In the genomic region with DNA sequence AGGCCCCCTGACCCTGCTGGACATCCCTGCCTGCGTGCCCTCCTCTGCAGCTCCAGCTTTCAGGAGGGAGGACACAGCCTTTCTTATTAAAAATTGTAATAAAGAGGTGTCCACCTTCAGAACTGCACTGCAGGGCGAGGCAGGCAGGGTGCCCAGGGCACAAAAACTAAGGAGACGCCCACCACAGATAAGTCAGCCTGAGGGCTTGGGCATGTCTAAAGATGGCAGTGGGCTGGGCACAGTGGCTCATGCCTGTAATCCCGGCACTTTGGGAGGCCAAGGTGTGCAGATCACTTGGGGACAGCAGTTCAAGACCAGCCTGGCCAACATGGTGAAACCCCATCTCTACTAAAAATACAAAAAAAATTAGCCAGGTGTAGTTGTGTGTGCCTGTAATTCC, we compare ENCODE assay signal across 27 cellular contexts. TPM values are rescaled to one million over a fixed set of nuclear protein-coding genes. Genes with fewer than 3 reads are reported as not detected.
A peak's percentile ranks its signal among the peaks of the same experiment; 100 is the strongest.
DNase-seq lines count a peak whose midpoint lies in the region; ATAC-seq, FAIRE-seq and TF ChIP-seq lines count a peak whose summit lies in the region.
"Had no signal": no experiment of that assay in that cellular context is flagged by ENCODE, and none has a peak within 500 bp of the region (broad histone marks: within the 10 kb centered on the region; RNA-seq: fewer than 3 reads in every experiment).

No MANE protein-coding gene starts in this region.

- no peaks in the 10 kb centered on the region for H3K9me3 Mint-ChIP-seq in Calu3 (ENCODE audit: low read depth, unreplicated experiment)
- no peaks in the 10 kb centered on the region for H3K9me3 Mint-ChIP-seq in endodermal cell
- H3K9me3 Mint-ChIP-seq in chondrocyte (ENCODE audit: low read depth): no peaks in the 10 kb centered on the region
- H3K9me3 Mint-ChIP-seq: activated CD4-positive, alpha-beta T cell treated with anti-CD3 and anti-CD28 coated beads, Interleukin-2, amount 10 ng/mL, durations not matched to agents 7 days and 5 days; CD4-positive, CD25-positive, alpha-beta regulatory T cell; effector memory CD8-positive, alpha-beta T cell had no signal

- peaks cover 3% of the 10 kb centered on the region for H3K4me1 ChIP-seq in endodermal cell (ENCODE audit: control insufficient read depth, insufficient read depth, low read length)
- H3K4me1 ChIP-seq in pancreas: peaks cover 21 to 27% (median 26%) of the 10 kb centered on the region in 3 donors
- H3K4me1 ChIP-seq: HAP-1 had no signal

- H3K4me3 Mint-ChIP-seq in Calu3 (ENCODE audit: low read depth, unreplicated experiment) (peak overlapping the region; percentile 55), endodermal cell (no peak overlapping the region), chondrocyte (ENCODE audit: unreplicated experiment) (no peak overlapping the region)
- H3K4me3 Mint-ChIP-seq: activated CD4-positive, alpha-beta T cell treated with anti-CD3 and anti-CD28 coated beads, Interleukin-2, amount 10 ng/mL, durations not matched to agents 7 days and 5 days; effector memory CD8-positive, alpha-beta T cell had no signal

- no peak for ATAC-seq in pancreas
- ATAC-seq: effector memory CD8-positive, alpha-beta T cell; esophagus mucosa; GM12878; sciatic nerve; SK-N-SH treated with all-trans-retinoic acid at 6 μM for 48 hours; stimulated activated naive CD8-positive, alpha-beta T cell treated with anti-CD3 and anti-CD28 coated beads, Interleukin-15, Interleukin-2, amounts not matched to agents 100 U/mL and 50 U/mL, for 24 hours had no signal

- intact Hi-C loops in Calu3 (cut with micrococcal nuclease; ENCODE audit: unreplicated experiment) (no loop called here), pancreas (cut with DNase I) (loop anchor here in 1 of 3 donors (5.0 kb wide), 1 partner anchor 193 kb away; no protein-coding TSS in a partner anchor)

- H3K4me1 Mint-ChIP-seq in Calu3 (ENCODE audit: low read depth, unreplicated experiment): peaks cover 53% of the 10 kb centered on the region
- peaks cover 14% of the 10 kb centered on the region for H3K4me1 Mint-ChIP-seq in endodermal cell
- peaks cover 3% of the 10 kb centered on the region for H3K4me1 Mint-ChIP-seq in chondrocyte (ENCODE audit: low read depth)

- H3K27me3 Mint-ChIP-seq in Calu3 (ENCODE audit: unreplicated experiment) (no peaks in the 10 kb centered on the region), endodermal cell (ENCODE audit: insufficient read depth) (no peaks in the 10 kb centered on the region), chondrocyte (ENCODE audit: low read depth) (no peaks in the 10 kb centered on the region)
- H3K27me3 Mint-ChIP-seq: activated CD4-positive, alpha-beta T cell treated with anti-CD3 and anti-CD28 coated beads, Interleukin-2, amount 10 ng/mL, durations not matched to agents 7 days and 5 days; CD4-positive, CD25-positive, alpha-beta regulatory T cell; effector memory CD8-positive, alpha-beta T cell had no signal

- H3K4me3 ChIP-seq in endodermal cell (ENCODE audit: low read length): no peak overlapping the region
- H3K4me3 ChIP-seq in pancreas: no peak overlapping the region
- H3K4me3 ChIP-seq: coronary artery, GM12878, HAP-1, thoracic aorta, vagina had no signal

- no TSS peak for BruUV-seq in Calu3 (replicated peaks; lab: Mats Ljungman, UMichigan)

- no peaks in the 10 kb centered on the region for H3K27me3 ChIP-seq in endodermal cell (ENCODE audit: control insufficient read depth, insufficient read depth, low read length, poor library complexity, severe bottlenecking)
- H3K27me3 ChIP-seq in pancreas: no peaks in the 10 kb centered on the region
- H3K27me3 ChIP-seq: vagina had no signal

- TF ChIP-seq CTCF in C4-2B (conservative IDR thresholded peaks at IDR 0.05): no peak
- no peak for TF ChIP-seq CTCF in Calu3 (IDR thresholded peaks at IDR 0.05; ENCODE audit: unreplicated experiment)
- TF ChIP-seq CTCF in endodermal cell (conservative IDR thresholded peaks at IDR 0.05): no peak
- no peak for TF ChIP-seq CTCF in pancreas (IDR thresholded peaks at IDR 0.05)
- TF ChIP-seq CTCF in chondrocyte (IDR thresholded peaks at IDR 0.05): no peak

- no peak for DNase-seq in Calu3
- DNase-seq in endodermal cell: no peak
- DNase-seq in pancreas: peak in 1 of 6 donors; percentile 19
- no peak for DNase-seq in chondrocyte (ENCODE audit: low spot score)
- no peak for DNase-seq in NCI-H146 (lab: John Stamatoyannopoulos, UW)
- DNase-seq in NCI-H2107 treated with DMSO at 0.1 percent for 48 hours (lab: John Stamatoyannopoulos, UW; ENCODE audit: unreplicated experiment): no peak
- DNase-seq in Kasumi-1 (lab: John Stamatoyannopoulos, UW): no peak
- DNase-seq: activated CD4-positive, alpha-beta T cell treated with anti-CD3 and anti-CD28 coated beads, Interleukin-2, amount 10 ng/mL, durations not matched to agents 7 days and 5 days; activated naive CD4-positive, alpha-beta T cell treated with Interleukin-2 at 50 U/mL for 16 hours; amniotic stem cell; CD4-positive, CD25-positive, alpha-beta regulatory T cell; effector memory CD8-positive, alpha-beta T cell; foreskin fibroblast; mesenchymal stem cell; NCI-H226; NCI-H82; stimulated activated naive CD8-positive, alpha-beta T cell treated with anti-CD3 and anti-CD28 coated beads, Interleukin-15, Interleukin-2, amounts not matched to agents 100 U/mL and 50 U/mL, for 24 hours had no signal

- H3K9me3 ChIP-seq in endodermal cell (ENCODE audit: control insufficient read depth, low read length): no peaks in the 10 kb centered on the region
- H3K9me3 ChIP-seq in pancreas: no peaks in the 10 kb centered on the region
- H3K9me3 ChIP-seq: HAP-1, thoracic aorta, vagina had no signal

- no peak overlapping the region for H3K9ac ChIP-seq in endodermal cell (ENCODE audit: extremely low read depth, low read length, poor library complexity, severe bottlenecking)

- no peak for FAIRE-seq in pancreas (lab: Jason Lieb, UNC)
- FAIRE-seq: GM12878 had no signal

- CTCF ChIA-PET in Calu3 (lab: Charles Lee): interaction anchor here (0.5 to 3.0 kb wide), 3 partner anchors 12 to 207 kb away, joined by 3 to 47 read pairs (median 6); a partner anchor contains a TSS

- H3K36me3 Mint-ChIP-seq in Calu3 (ENCODE audit: insufficient read depth, unreplicated experiment) (peaks cover 49% of the 10 kb centered on the region), endodermal cell (ENCODE audit: low read depth) (peaks cover 11% of the 10 kb centered on the region), chondrocyte (ENCODE audit: low read depth) (peaks cover 6% of the 10 kb centered on the region)
- H3K36me3 Mint-ChIP-seq: CD4-positive, CD25-positive, alpha-beta regulatory T cell had no signal

- 81 to 96% methylated on average over 2 to 4 of the region's 4 CpGs for WGBS in endodermal cell (ENCODE audit: insufficient coverage in 1 of 2, insufficient read length in 1 of 2), 2 experiments
- 54 to 56% methylated on average over 4 of the region's 4 CpGs for WGBS in pancreas, 2 donors

- H3K27ac ChIP-seq in C4-2B (peak overlapping the region; percentile 93), endodermal cell (ENCODE audit: low read depth, low read length) (no peak overlapping the region), pancreas (peak overlapping the region; percentile 77 to 91 (median 82))
- H3K27ac ChIP-seq: coronary artery, thoracic aorta, vagina had no signal

- H3K36me3 ChIP-seq in endodermal cell (ENCODE audit: control insufficient read depth, insufficient read depth, low read length): peaks cover 6% of the 10 kb centered on the region
- peaks cover 0 to 7% (median 0%) of the 10 kb centered on the region in 3 donors for H3K36me3 ChIP-seq in pancreas

- H3K27ac Mint-ChIP-seq in Calu3 (ENCODE audit: unreplicated experiment): peak overlapping the region; percentile 71
- H3K27ac Mint-ChIP-seq in endodermal cell: peak overlapping the region; percentile 12
- H3K27ac Mint-ChIP-seq in chondrocyte (ENCODE audit: unreplicated experiment): no peak overlapping the region
- H3K27ac Mint-ChIP-seq: activated CD4-positive, alpha-beta T cell treated with anti-CD3 and anti-CD28 coated beads, Interleukin-2, amount 10 ng/mL, durations not matched to agents 7 days and 5 days; CD4-positive, CD25-positive, alpha-beta regulatory T cell; effector memory CD8-positive, alpha-beta T cell had no signal

RNA-seq across cellular contexts. Expression of a gene that starts 7.0 kb away (rescaled TPM):
- 0.45 and 0.76 TPM in 2 replicates for total RNA-seq in Calu3 (2022)
- under 1 TPM in 1 of 2 donors, not detected in 1; 0.44 TPM for total RNA-seq in endodermal cell
- polyA plus RNA-seq in endodermal cell (2013, experiment 1 of 2): 0.18 TPM
- 0.17 TPM for polyA plus RNA-seq in endodermal cell (2013, experiment 2 of 2)
- total RNA-seq in pancreas: under 1 TPM in 4 of 6 donors, not detected in 2; 0.09 to 0.14 (median 0.11) TPM
- under 1 TPM; 0.12 to 0.15 TPM for polyA plus RNA-seq in pancreas
- total RNA-seq in chondrocyte: 0.10 to 0.17 TPM in 2 of 3 replicates, not detected in the other
- total RNA-seq: CD4-positive, CD25-positive, alpha-beta regulatory T cell; esophagus mucosa; left colon; sciatic nerve; thoracic aorta; vagina had no signal

RNA-seq across cellular contexts. Expression of a gene that starts 11.6 kb away (rescaled TPM):
- total RNA-seq in Calu3 (2022) (5.4 and 7.3 TPM in 2 replicates), endodermal cell (under 1 TPM in 1 of 2 donors, not detected in 1; 0.42 TPM), pancreas (1 to 10 TPM; 2.1 to 3.5 (median 2.7) TPM), chondrocyte (0.60 to 2.5 TPM (median 2.3 TPM) in 3 replicates)
- 0.28 TPM for polyA plus RNA-seq in endodermal cell (2013, experiment 1 of 2)
- polyA plus RNA-seq in endodermal cell (2013, experiment 2 of 2): 0.17 TPM
- polyA plus RNA-seq in pancreas: 1 to 10 TPM; 1.6 to 2.2 TPM

RNA-seq across cellular contexts. Expression of a gene that starts 19.1 kb away (rescaled TPM):
- 65.5 and 80.8 TPM in 2 replicates for total RNA-seq in Calu3 (2022)
- total RNA-seq in endodermal cell: 10 to 100 TPM; 77.2 to 92.3 TPM
- polyA plus RNA-seq in endodermal cell (2013, experiment 1 of 2): 29.9 TPM
- 27.4 TPM for polyA plus RNA-seq in endodermal cell (2013, experiment 2 of 2)
- total RNA-seq in pancreas: 10 to 100 TPM; 15.8 to 22.4 (median 18.8) TPM
- polyA plus RNA-seq in pancreas: 10 to 100 TPM; 29.4 to 40.0 TPM
- 23.5 to 35.5 TPM (median 32.5 TPM) in 3 replicates for total RNA-seq in chondrocyte

RNA-seq across cellular contexts. Expression of a gene that starts 31.0 kb away (rescaled TPM):
- total RNA-seq in Calu3 (2022): 56.9 and 62.3 TPM in 2 replicates
- 10 to 100 TPM; 26.9 to 33.7 TPM for total RNA-seq in endodermal cell
- polyA plus RNA-seq in endodermal cell (2013, experiment 1 of 2): 35.1 TPM
- 28.9 TPM for polyA plus RNA-seq in endodermal cell (2013, experiment 2 of 2)
- total RNA-seq in pancreas: under 1 TPM; 0.23 to 0.92 (median 0.56) TPM
- polyA plus RNA-seq in pancreas: under 1 TPM; 0.54 to 0.91 TPM
- 7.5 to 17.0 TPM (median 7.6 TPM) in 3 replicates for total RNA-seq in chondrocyte
